ENCODE assay signal across 17 cellular contexts in genomic region chr9:101462558-101462957, GRCh38. TPM values are rescaled to one million over a fixed set of nuclear protein-coding genes. Genes with fewer than 3 reads are reported as not detected.
A peak's percentile ranks its signal among the peaks of the same experiment; 100 is the strongest.
DNase-seq lines count a peak whose midpoint lies in the region; ATAC-seq, FAIRE-seq and TF ChIP-seq lines count a peak whose summit lies in the region.
"Had no signal": no experiment of that assay in that cellular context is flagged by ENCODE, and none has a peak within 500 bp of the region (broad histone marks: within the 10 kb centered on the region; RNA-seq: fewer than 3 reads in every experiment).

No MANE protein-coding gene starts in this region.

- POLR2A ChIA-PET in HepG2 (lab: Yijun Ruan, JAX) = no interaction called here
- POLR2A ChIA-PET in WTC11 (lab: Charles Lee) = interaction anchor here (0.8 to 1.6 kb wide), 2 partner anchors 23 to 24 kb away, joined by 3 to 4 read pairs; a partner anchor contains a TSS
- POLR2A ChIA-PET in RWPE1 (lab: Yijun Ruan, JAX; ENCODE audit: low non-redundant PET) = no interaction called here

- no peak for TF ChIP-seq RAD21 in HepG2 (CRISPR knock-in tag; IDR thresholded peaks at IDR 0.05)

- no peak for TF ChIP-seq CTCF in HepG2 (CRISPR knock-in tag; IDR thresholded peaks at IDR 0.05)
- no peak for TF ChIP-seq CTCF in right lobe of liver (IDR thresholded peaks at IDR 0.05)
- no peak for TF ChIP-seq CTCF in WTC11 (IDR thresholded peaks at IDR 0.05)
- TF ChIP-seq CTCF in fibroblast of mammary gland (conservative IDR thresholded peaks at IDR 0.05; ENCODE audit: control insufficient read depth, insufficient read depth, low read depth, low read length) = no peak
- no peak for TF ChIP-seq CTCF in GM13977 (IDR thresholded peaks at IDR 0.05; ENCODE audit: extremely low read depth, insufficient read depth, missing control alignments)
- TF ChIP-seq CTCF in RWPE1 (conservative IDR thresholded peaks at IDR 0.05; ENCODE audit: low read depth) = no peak

- H3K9me3 ChIP-seq in HepG2 (ENCODE audit: low read length) (no peaks in the 10 kb centered on the region), right lobe of liver (no peaks in the 10 kb centered on the region)
- H3K9me3 ChIP-seq: thoracic aorta had no signal

- H3K27ac Mint-ChIP-seq in WTC11 = peak overlapping the region; percentile 91
- H3K27ac Mint-ChIP-seq: activated naive CD8-positive, alpha-beta T cell treated with anti-CD3 and anti-CD28 coated beads for 36 hours had no signal

- H3K27ac ChIP-seq in HepG2 (ENCODE audit: extremely low read length, insufficient read depth, low read length) = no peak overlapping the region
- no peak overlapping the region for H3K27ac ChIP-seq in right lobe of liver
- H3K27ac ChIP-seq in RWPE1 = no peak overlapping the region
- H3K27ac ChIP-seq: thoracic aorta had no signal

- ATAC-seq in HepG2 = no peak
- no peak for ATAC-seq in right lobe of liver
- peak; percentile 64 for ATAC-seq in WTC11
- ATAC-seq in HG03460 (IDR thresholded peaks at IDR 0.05; ENCODE audit: unreplicated experiment) = no peak

- intact Hi-C loops in HepG2 (cut with micrococcal nuclease; ENCODE audit: unreplicated experiment) = no loop called here
- intact Hi-C loops in right lobe of liver (cut with DNase I) = loop anchor here in 1 of 2 donors (5.0 kb wide), 1 partner anchor 65 kb away; no protein-coding TSS in a partner anchor

- TF ChIP-seq EP300 in HepG2 (IDR thresholded peaks at IDR 0.05; ENCODE audit: low read depth in 2 of 2, low read length in 2 of 2) (no peak), HepG2 (CRISPR knock-in tag; IDR thresholded peaks at IDR 0.05; ENCODE audit: borderline replicate concordance) (no peak)

- H3K27me3 ChIP-seq in HepG2 (ENCODE audit: control insufficient read depth in 1 of 2, insufficient read depth in 2 of 2, low read length in 2 of 2) = no peaks in the 10 kb centered on the region
- no peaks in the 10 kb centered on the region for H3K27me3 ChIP-seq in right lobe of liver

- WGBS in HepG2 (ENCODE audit: low lambda C conversion rate) = 62% methylated on average over 5 of the region's 5 CpGs
- 53% methylated on average over 5 of the region's 5 CpGs for WGBS in right lobe of liver (ENCODE audit: insufficient coverage, low coverage, low lambda C conversion rate, missing lambda C conversion rate)

- no peaks in the 10 kb centered on the region for H3K36me3 ChIP-seq in HepG2 (replicated peaks in 1 of 2; ENCODE audit: control insufficient read depth in 1 of 2, insufficient read depth in 2 of 2, low read length in 2 of 2)
- H3K36me3 ChIP-seq in right lobe of liver = no peaks in the 10 kb centered on the region
- H3K36me3 ChIP-seq: thoracic aorta had no signal

- no peaks in the 10 kb centered on the region for H3K27me3 Mint-ChIP-seq in WTC11 (ENCODE audit: low read depth)

- peak overlapping the region; percentile 5; the same call in 1 of the 2 replicates for H3K4me2 ChIP-seq in HepG2 (ENCODE audit: low read depth, low read length)

- peaks cover 69% of the 10 kb centered on the region for H3K4me1 Mint-ChIP-seq in WTC11

- no peak for FAIRE-seq in HepG2 (lab: Jason Lieb, UNC)

- BruUV-seq in HepG2 (replicated peaks; lab: Mats Ljungman, UMichigan) = no TSS peak

- no peaks in the 10 kb centered on the region for H3K36me3 Mint-ChIP-seq in WTC11
- H3K36me3 Mint-ChIP-seq: activated naive CD8-positive, alpha-beta T cell treated with anti-CD3 and anti-CD28 coated beads for 36 hours had no signal

- H3K9ac ChIP-seq in HepG2 (ENCODE audit: insufficient read depth, low read depth, low read length) = no peak overlapping the region

- H3K9me3 Mint-ChIP-seq in WTC11 = no peaks in the 10 kb centered on the region
- H3K9me3 Mint-ChIP-seq: activated naive CD8-positive, alpha-beta T cell treated with anti-CD3 and anti-CD28 coated beads for 36 hours had no signal

- TF ChIP-seq POLR2A in HepG2 (IDR thresholded peaks at IDR 0.05; ENCODE audit: insufficient read depth in 1 of 2, low read depth in 2 of 2, low read length in 2 of 2) (no peak), right lobe of liver (IDR thresholded peaks at IDR 0.05) (no peak)

- DNase-seq in HepG2 (ENCODE audit: low spot score) = no peak
- no peak for DNase-seq in right lobe of liver
- DNase-seq in WTC11 (ENCODE audit: low spot score) = peak; percentile 31
- DNase-seq in fibroblast of mammary gland (ENCODE audit: low read depth) = peak; percentile 54
- DNase-seq in smooth muscle cell of the brain vasculature (ENCODE audit: low read depth, low spot score) = peak; percentile 63
- no peak for DNase-seq in GM13977 (ENCODE audit: low spot score)
- DNase-seq in RWPE1 (ENCODE audit: low spot score) = no peak
- DNase-seq: activated CD4-positive, CD25-positive, alpha-beta regulatory T cell treated with anti-CD3 and anti-CD28 coated beads, Interleukin-2, amount 50 U/mL, for 72 hours; activated naive CD8-positive, alpha-beta T cell treated with anti-CD3 and anti-CD28 coated beads for 36 hours; COR-L47; NCI-H1105; NCI-H446; stimulated activated CD4-positive, alpha-beta T cell treated with anti-CD3 and anti-CD28 coated beads, Interleukin-15, amount 100 ng/mL, for 24 hours had no signal

- H3K4me3 Mint-ChIP-seq in WTC11 = peak overlapping the region; percentile 1
- H3K4me3 Mint-ChIP-seq: activated naive CD8-positive, alpha-beta T cell treated with anti-CD3 and anti-CD28 coated beads for 36 hours had no signal

- CTCF ChIA-PET in HepG2 (lab: Yijun Ruan, JAX; ENCODE audit: low intra/inter-chr PET ratio, low total read pairs) (no interaction called here), WTC11 (lab: Charles Lee) (interaction anchor here (0.9 to 3.1 kb wide), 4 partner anchors 13 to 67 kb away, joined by 4 to 18 read pairs (median 15); a partner anchor contains a TSS), RWPE1 (lab: Yijun Ruan, JAX) (interaction anchor here (2.3 to 7.0 kb wide), 2 partner anchors 13 to 67 kb away, joined by 16 to 99 read pairs; no protein-coding TSS in a partner anchor)

- no peaks in the 10 kb centered on the region for H4K20me1 ChIP-seq in HepG2 (ENCODE audit: insufficient read depth, low read length)

- H3K4me1 ChIP-seq in HepG2 (ENCODE audit: insufficient read depth, low read length) = peaks cover 47% of the 10 kb centered on the region
- H3K4me1 ChIP-seq in right lobe of liver = peaks cover 0 to 5% (median 0%) of the 10 kb centered on the region in 4 donors

- in situ Hi-C loops in HepG2 (cut with HindIII; ENCODE audit: extremely low pct_ligation_motif_present, low pct_unique_long_range_greater_than_20kb) (no loop called here), GM13977 (cut with MboI; ENCODE audit: low pct_unique_long_range_greater_than_20kb, low sequenced_read_pairs, unreplicated experiment) (no loop called here)

- H2AFZ ChIP-seq in HepG2 (ENCODE audit: low read length) = no peak overlapping the region

- H3K4me3 ChIP-seq in HepG2 (replicated peaks in 1 of 3; ENCODE audit: insufficient read depth in 1 of 3, low read depth in 2 of 3, low read length in 3 of 3) (no peak overlapping the region), right lobe of liver (no peak overlapping the region), fibroblast of mammary gland (ENCODE audit: control insufficient read depth, low read depth, low read length) (no peak overlapping the region)
- H3K4me3 ChIP-seq: thoracic aorta had no signal

- no peaks in the 10 kb centered on the region for H3K79me2 ChIP-seq in HepG2 (ENCODE audit: insufficient read depth, low read length)

TF ChIP-seq in HepG2, 621 proteins besides CTCF, POLR2A, EP300 and RAD21:
- TF ChIP-seq NBN (conservative IDR thresholded peaks at IDR 0.05) (no peak), ZFYVE20 (CRISPR knock-in tag; IDR thresholded peaks at IDR 0.05; ENCODE audit: borderline replicate concordance, low read depth) (no peak), SIX4 (CRISPR knock-in tag; IDR thresholded peaks at IDR 0.05) (0 out of 2 replicates have a peak, but pooled peaks have one; percentile 33)

TF ChIP-seq in WTC11, 78 proteins besides CTCF, POLR2A, EP300 and RAD21:
- TF ChIP-seq NFE2L1 (CRISPR knock-in tag; IDR thresholded peaks at IDR 0.05) = peak; percentile 20; the same call in 1 of the 2 replicates
- TF ChIP-seq, protein P1, sequence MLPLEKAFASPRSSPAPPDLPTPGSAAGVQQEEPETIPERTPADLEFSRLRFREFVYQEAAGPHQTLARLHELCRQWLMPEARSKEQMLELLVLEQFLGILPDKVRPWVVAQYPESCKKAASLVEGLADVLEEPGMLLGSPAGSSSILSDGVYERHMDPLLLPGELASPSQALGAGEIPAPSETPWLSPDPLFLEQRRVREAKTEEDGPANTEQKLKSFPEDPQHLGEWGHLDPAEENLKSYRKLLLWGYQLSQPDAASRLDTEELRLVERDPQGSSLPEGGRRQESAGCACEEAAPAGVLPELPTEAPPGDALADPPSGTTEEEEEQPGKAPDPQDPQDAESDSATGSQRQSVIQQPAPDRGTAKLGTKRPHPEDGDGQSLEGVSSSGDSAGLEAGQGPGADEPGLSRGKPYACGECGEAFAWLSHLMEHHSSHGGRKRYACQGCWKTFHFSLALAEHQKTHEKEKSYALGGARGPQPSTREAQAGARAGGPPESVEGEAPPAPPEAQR (CRISPR knock-in tag; IDR thresholded peaks at IDR 0.05) = no peak

RNA-seq across cellular contexts. Expression of gene ALDOB, which starts 27.0 kb away (rescaled TPM):
- 0.97 and 1.1 TPM in 2 replicates for total RNA-seq in HepG2 (2016; rRNA removed; fragmentation: Illumina TruSeq; extraction: Trizol)
- 0.26 and 0.91 TPM in 2 replicates for total RNA-seq in HepG2 (2016; cell fraction: cytosol; rRNA removed; fragmentation: Illumina TruSeq; extraction: Trizol; ENCODE audit: low read depth)
- 0.48 and 0.97 TPM in 2 replicates for total RNA-seq in HepG2 (2016; cell fraction: insoluble cytoplasmic fraction; rRNA removed; fragmentation: Illumina TruSeq; extraction: Trizol)
- 0.86 and 0.90 TPM in 2 replicates for total RNA-seq in HepG2 (2016; cell fraction: membrane; rRNA removed; fragmentation: Illumina TruSeq; extraction: Trizol)
- total RNA-seq in HepG2 (2016; cell fraction: nucleus; rRNA removed; fragmentation: Illumina TruSeq; extraction: Trizol) = 0.34 and 0.56 TPM in 2 replicates
- 0.29 and 0.84 TPM in 2 replicates for polyA plus RNA-seq in HepG2 (2011; rRNA removed)
- 0.74 and 0.91 TPM in 2 replicates for polyA plus RNA-seq in HepG2 (2011; cell fraction: cytosol; rRNA removed)
- polyA plus RNA-seq in HepG2 (2011; cell fraction: nucleus; rRNA removed) = 0.39 and 0.48 TPM in 2 replicates
- polyA plus RNA-seq in HepG2 (2012) = 2.4 TPM in 2 replicates
- 0.50 and 0.58 TPM in 2 replicates for polyA plus RNA-seq in HepG2 (2016; cell fraction: cytosol; fragmentation: Illumina TruSeq; extraction: Trizol; ENCODE audit: low read depth)
- 0.89 and 1.8 TPM in 2 replicates for polyA plus RNA-seq in HepG2 (2016; cell fraction: insoluble cytoplasmic fraction; fragmentation: Illumina TruSeq; extraction: Trizol; ENCODE audit: low read depth)
- polyA plus RNA-seq in HepG2 (2016; cell fraction: membrane; fragmentation: Illumina TruSeq; extraction: Trizol; ENCODE audit: low read depth) = 0.68 and 0.76 TPM in 2 replicates
- 0.57 and 0.68 TPM in 2 replicates for polyA plus RNA-seq in HepG2 (2016; cell fraction: nucleus; fragmentation: Illumina TruSeq; extraction: Trizol; ENCODE audit: insufficient read depth, low read depth)
- 0.78 TPM in 1 of 2 replicates, not detected in the other for polyA minus RNA-seq in HepG2 (2011; rRNA and poly(A)+ RNA removed; ENCODE audit: low replicate concordance)
- polyA minus RNA-seq in HepG2 (2011; cell fraction: cytosol; rRNA and poly(A)+ RNA removed) = 0.53 and 0.59 TPM in 2 replicates
- 0.26 TPM in 1 of 2 replicates, not detected in the other for polyA minus RNA-seq in HepG2 (2011; cell fraction: nucleus; rRNA and poly(A)+ RNA removed)
- total RNA-seq in right lobe of liver = 1,000 to 10,000 TPM; 2,876 to 4,505 (median 3,144) TPM
- total RNA-seq in WTC11 (2021) = 0.85 to 1.5 TPM (median 0.94 TPM) in 3 replicates
- total RNA-seq: activated naive CD8-positive, alpha-beta T cell treated with anti-CD3 and anti-CD28 coated beads for 36 hours; kidney epithelial cell; OCI-LY7; thoracic aorta had no signal

Comparison
In these comparisons a context has a peak if more than half of its experiments do, and no peak if none do; other contexts are left out.
1. RNA of gene ALDOB, which starts 27.0 kb away (total RNA-seq): 2,876 to 4,505 TPM in right lobe of liver; 0.26 to 1.1 TPM in HepG2 and 0.85 to 1.5 TPM in WTC11; every median in the first group is over 1,000 times any median in the second.
2. DNase-seq: peak in WTC11 (single experiment), fibroblast of mammary gland (single experiment) and smooth muscle cell of the brain vasculature (single experiment); none in HepG2 (single experiment), right lobe of liver (0 of 3), GM13977 (single experiment) and RWPE1 (single experiment).
3. Of the 50 proteins assayed by ChIP-seq in both HepG2 and WTC11: peak only in HepG2: none; only in WTC11: NFE2L1; in both: none; in neither: 49.